In genomic region chr11:65920035-65920802, GRCh38 we compare ENCODE assay signal across 2 cellular contexts.
TF ChIP-seq lines count a peak whose summit lies in the region.

No MANE protein-coding gene starts in this region.

TF ChIP-seq in HepG2, 621 proteins besides CTCF, POLR2A, EP300 and RAD21 (continues in another document):
- TF ChIP-seq PLRG1 (conservative IDR thresholded peaks at IDR 0.05) = no peak
- TF ChIP-seq HOXA5 (CRISPR knock-in tag; IDR thresholded peaks at IDR 0.05) = no peak
- 0 out of 2 replicates have a peak, but pooled peaks have one; percentile 14 for TF ChIP-seq TIGD3 (CRISPR knock-in tag; IDR thresholded peaks at IDR 0.05; ENCODE audit: borderline replicate concordance)
- no peak for TF ChIP-seq RAD51 (IDR thresholded peaks at IDR 0.05; ENCODE audit: borderline replicate concordance)
- no peak for TF ChIP-seq ZNF724P (CRISPR knock-in tag; IDR thresholded peaks at IDR 0.05; ENCODE audit: borderline replicate concordance)
- no peak for TF ChIP-seq MED13 (CRISPR knock-in tag; IDR thresholded peaks at IDR 0.05)
- TF ChIP-seq ZBTB7B (CRISPR knock-in tag; IDR thresholded peaks at IDR 0.05) = 0 out of 2 replicates have a peak, but pooled peaks have one; percentile 14
- peak; percentile 16 for TF ChIP-seq ZNF687 (CRISPR knock-in tag; IDR thresholded peaks at IDR 0.05)
- no peak for TF ChIP-seq ZBTB42 (CRISPR knock-in tag; IDR thresholded peaks at IDR 0.05)
- TF ChIP-seq KDM2A (CRISPR knock-in tag; IDR thresholded peaks at IDR 0.05; ENCODE audit: borderline replicate concordance, low read depth) = peak; percentile 35; the same call in 1 of the 2 replicates
- TF ChIP-seq GABPA (IDR thresholded peaks at IDR 0.05; ENCODE audit: low read depth, low read length) = no peak
- TF ChIP-seq GABPA (CRISPR knock-in tag; IDR thresholded peaks at IDR 0.05; ENCODE audit: low read depth) = no peak
- 0 out of 2 replicates have a peak, but pooled peaks have one; percentile 12 for TF ChIP-seq ZNF263 (CRISPR knock-in tag; IDR thresholded peaks at IDR 0.05)
- TF ChIP-seq ZNF710 (CRISPR knock-in tag; IDR thresholded peaks at IDR 0.05; ENCODE audit: borderline replicate concordance) = no peak
- no peak for TF ChIP-seq THAP9 (CRISPR knock-in tag; IDR thresholded peaks at IDR 0.05; ENCODE audit: borderline replicate concordance)
- TF ChIP-seq ZSCAN22 (CRISPR knock-in tag; IDR thresholded peaks at IDR 0.05) = no peak
- TF ChIP-seq HNRNPK (IDR thresholded peaks at IDR 0.05; ENCODE audit: low read depth, low read length, poor library complexity, severe bottlenecking) = no peak
- TF ChIP-seq REL (CRISPR knock-in tag; conservative IDR thresholded peaks at IDR 0.05) = no peak
- TF ChIP-seq PAF1 (CRISPR knock-in tag; IDR thresholded peaks at IDR 0.05) = no peak

TF ChIP-seq in GM12891, 5 proteins besides CTCF, POLR2A, EP300 and RAD21:
- TF ChIP-seq PAX5 (IDR thresholded peaks at IDR 0.05; ENCODE audit: insufficient read depth, low read length, severe bottlenecking) (no peak), POLR2AphosphoS5 (IDR thresholded peaks at IDR 0.05; ENCODE audit: low read depth, low read length) (no peak), TAF1 (IDR thresholded peaks at IDR 0.05; ENCODE audit: low read depth, low read length) (no peak), SPI1 (IDR thresholded peaks at IDR 0.05; ENCODE audit: low read depth, low read length) (no peak), POU2F2 (IDR thresholded peaks at IDR 0.05; ENCODE audit: low read depth, low read length) (no peak)
